1 cellular context compared by ENCODE assay signal in genomic region chrX:20320461-20321159, GRCh38.
TF ChIP-seq lines count a peak whose summit lies in the region.

No MANE protein-coding gene starts in this region.

TF ChIP-seq in GM12878, 131 proteins besides CTCF, POLR2A, EP300 and RAD21 (continued from another document):
- TF ChIP-seq RELB (IDR thresholded peaks at IDR 0.05; ENCODE audit: low read depth) (no peak), ATF2 (IDR thresholded peaks at IDR 0.05; ENCODE audit: low read length) (no peak), RAD51 (IDR thresholded peaks at IDR 0.05) (no peak), LARP7 (IDR thresholded peaks at IDR 0.05) (no peak), ZSCAN29 (IDR thresholded peaks at IDR 0.05) (no peak), IKZF2 (IDR thresholded peaks at IDR 0.05) (peak; percentile 62 to 66), MXI1 (IDR thresholded peaks at IDR 0.05; ENCODE audit: low read depth, low read length) (peak; percentile 43; the same call in 1 of the 2 replicates), IRF5 (IDR thresholded peaks at IDR 0.05; ENCODE audit: borderline replicate concordance) (no peak), EZH2 (IDR thresholded peaks at IDR 0.05; ENCODE audit: borderline replicate concordance, control insufficient read depth, low read depth, low read length) (no peak)
